27 cellular contexts compared by ENCODE assay signal in the genomic region with DNA sequence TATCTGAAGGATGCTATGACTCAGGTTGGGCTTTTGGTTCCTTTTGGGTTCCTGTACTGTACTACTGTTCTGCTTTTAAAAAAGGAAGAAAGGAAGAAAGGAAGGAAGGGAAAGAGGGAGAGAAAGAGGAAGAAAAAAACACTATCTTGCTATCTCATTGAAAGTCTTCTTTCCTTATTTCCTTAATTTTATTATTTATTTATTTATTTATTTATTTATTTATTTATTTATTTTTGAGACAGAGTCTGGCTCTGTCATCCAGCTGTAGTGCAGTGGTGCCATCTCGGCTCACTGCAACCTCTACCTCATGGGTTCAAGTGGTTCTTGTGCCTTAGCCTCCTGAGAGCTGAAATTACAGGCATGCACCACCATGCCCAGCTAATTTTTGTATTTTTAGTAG.
"Had no signal": no experiment of that assay in that cellular context is flagged by ENCODE, and none has a peak within 500 bp of the region (broad histone marks: within the 10 kb centered on the region; RNA-seq: fewer than 3 reads in every experiment).

No MANE protein-coding gene starts in this region.

- ATAC-seq: stimulated activated effector memory CD8-positive, alpha-beta T cell treated with anti-CD3 and anti-CD28 coated beads, Interleukin-12 subunit alpha, Interleukin-12 subunit beta, amount 100 ng/mL, for 72 hours; stimulated activated memory B cell treated with anti-CD40 and anti-IgM and Interleukin-4, amounts not matched to agents 10 μg/mL and 1 μg/mL and 100 μg/mL, for 72 hours; stimulated activated naive B cell treated with anti-CD40 and anti-IgM and Interleukin-4, amounts not matched to agents 10 μg/mL and 1 μg/mL and 100 μg/mL, for 72 hours; stimulated activated naive CD8-positive, alpha-beta T cell treated with anti-CD3 and anti-CD28 coated beads, Interleukin-15, amount 100 ng/mL, for 72 hours; stimulated activated naive CD8-positive, alpha-beta T cell treated with anti-CD3 and anti-CD28 coated beads, Interleukin-15, Interleukin-2, amounts not matched to agents 100 U/mL and 50 U/mL, for 24 hours; upper lobe of right lung had no signal

- DNase-seq: stimulated activated CD4-positive, alpha-beta T cell treated with anti-CD3 and anti-CD28 coated beads, Interleukin-2, amount 100 ng/mL, for 48 hours; stimulated activated CD4-positive, alpha-beta T cell treated with anti-CD3 and anti-CD28 coated beads, Interleukin-4, amount 100 ng/mL, for 1 hour; stimulated activated CD4-positive, alpha-beta T cell treated with anti-CD3 and anti-CD28 coated beads, Interleukin-4, amount 100 ng/mL, for 24 hours; stimulated activated CD4-positive, alpha-beta T cell treated with anti-CD3 and anti-CD28 coated beads, Interleukin-4, amount 100 ng/mL, for 4 hours; stimulated activated CD8-positive, alpha-beta memory T cell treated with anti-CD3 and anti-CD28 coated beads, Interleukin-4, amount 100 ng/mL, for 48 hours; stimulated activated naive B cell treated with anti-CD40 and anti-IgM and Interleukin-4, amounts not matched to agents 10 μg/mL and 1 μg/mL and 100 μg/mL, for 72 hours; stimulated activated naive CD4-positive, alpha-beta T cell; stimulated activated naive CD4-positive, alpha-beta T cell treated with Interleukin-2 at 50 U/mL for 16 hours; stimulated activated naive CD8-positive, alpha-beta T cell treated with anti-CD3 and anti-CD28 coated beads, Interleukin-15, amount 100 ng/mL, for 72 hours; stimulated activated naive CD8-positive, alpha-beta T cell treated with anti-CD3 and anti-CD28 coated beads, Interleukin-15, Interleukin-2, amounts not matched to agents 100 U/mL and 50 U/mL, for 24 hours; stomach; substantia nigra; testis; thyroid gland; tibial artery; transverse colon; trophoblast cell; upper lobe of left lung; upper lobe of right lung; uterus had no signal

- H3K9me3 ChIP-seq: testis, thoracic aorta, thyroid gland, uterus had no signal

- H3K27ac ChIP-seq: stomach, suprapubic skin, testis, thoracic aorta, thyroid gland, tibial artery, tibial nerve, transverse colon, upper lobe of left lung, upper lobe of right lung, uterus, vagina had no signal

- H3K4me1 ChIP-seq: stomach, suprapubic skin, testis, thyroid gland, tibial artery, tibial nerve, transverse colon, upper lobe of left lung, upper lobe of right lung, uterus, vagina had no signal

- H3K36me3 ChIP-seq: stomach, suprapubic skin, thoracic aorta, thyroid gland, tibial artery, tibial nerve, transverse colon, upper lobe of left lung, upper lobe of right lung, uterus, vagina had no signal

- H3K4me3 ChIP-seq: stomach, suprapubic skin, testis, thoracic aorta, thyroid gland, tibial artery, tibial nerve, transverse colon, upper lobe of left lung, upper lobe of right lung, uterus, vagina had no signal

- FAIRE-seq: urothelium cell line had no signal
